24 cellular contexts compared by ENCODE assay signal in the genomic region with DNA sequence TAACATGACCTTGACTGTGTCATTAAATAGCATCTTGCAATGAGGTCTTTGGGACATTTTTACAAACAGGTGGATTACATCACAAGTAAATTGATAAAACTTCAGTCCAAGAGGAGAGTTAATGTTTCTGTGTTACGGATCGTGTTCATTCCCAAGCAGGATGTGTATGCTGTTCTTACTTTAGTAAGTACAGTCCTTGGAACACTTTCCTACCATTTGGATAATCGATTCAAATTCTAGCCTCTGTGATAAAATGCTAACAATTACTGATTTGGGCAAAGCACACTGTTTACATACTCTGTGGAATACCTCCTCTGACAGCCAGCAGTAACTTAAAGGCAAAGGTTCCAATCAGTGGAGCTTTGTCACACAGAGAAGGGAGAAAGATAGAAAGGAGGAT.
"Had no signal": no experiment of that assay in that cellular context is flagged by ENCODE, and none has a peak within 500 bp of the region (broad histone marks: within the 10 kb centered on the region; RNA-seq: fewer than 3 reads in every experiment).

No MANE protein-coding gene starts in this region.

- ATAC-seq: HepG2, Panc1, PC-3, T-cell had no signal

- H3K9me3 ChIP-seq: MG63, SK-N-SH had no signal

- H3K27me3 ChIP-seq: MG63 had no signal

- FAIRE-seq: HepG2 had no signal

- DNase-seq: IMR-90; Karpas-422; KG1; MG63; NCI-H1092; NCI-H1105 treated with DMSO at 0.1 percent for 48 hours; NCI-H1417 treated with DMSO at 0.1 percent for 48 hours; NCI-H146; NCI-H1694 treated with DMSO at 0.1 percent for 48 hours; NCI-H1930; NCI-H2081; NCI-H2107; NCI-H2227 treated with DMSO at 0.1 percent for 48 hours; NCI-H524; NCI-H82; NK-92 treated with Interleukin-12 subunit alpha and Interleukin-12 subunit beta, amount 100 ng/mL, for 24 hours; PC-3; SHP77; SK-N-SH; SW 1271; T-cell had no signal

- H3K27ac ChIP-seq: RWPE1 had no signal

- H3K4me3 ChIP-seq: MG63 had no signal

- H3K36me3 ChIP-seq: MG63 had no signal
